ENCODE assay signal across 10 cellular contexts in the genomic region with DNA sequence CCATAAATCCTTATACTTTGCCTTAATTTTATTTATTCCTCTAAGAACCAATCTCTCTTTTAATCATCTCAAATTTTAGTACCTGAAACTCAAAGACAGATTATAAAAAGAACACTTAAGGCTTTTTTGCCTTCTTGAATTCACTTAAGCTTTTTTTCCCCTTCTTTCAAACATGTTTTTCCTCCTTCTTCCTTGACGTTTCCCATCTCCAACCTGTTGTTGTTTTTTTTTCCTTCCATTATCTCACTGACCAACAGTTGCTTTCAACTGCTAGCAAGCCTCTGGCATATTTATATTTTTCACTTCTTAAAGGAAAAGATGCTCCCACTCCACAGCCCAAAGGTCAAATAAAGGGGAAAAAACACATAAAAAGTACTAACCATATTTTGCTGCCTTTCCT. TPM values are rescaled to one million over a fixed set of nuclear protein-coding genes. Genes with fewer than 3 reads are reported as not detected.
A peak's percentile ranks its signal among the peaks of the same experiment; 100 is the strongest.
DNase-seq lines count a peak whose midpoint lies in the region; ATAC-seq and TF ChIP-seq lines count a peak whose summit lies in the region.
"Had no signal": no experiment of that assay in that cellular context is flagged by ENCODE, and none has a peak within 500 bp of the region (broad histone marks: within the 10 kb centered on the region; RNA-seq: fewer than 3 reads in every experiment).

No MANE protein-coding gene starts in this region.

- peak overlapping the region; percentile 60 for H3K27ac Mint-ChIP-seq in CD8-positive, alpha-beta T cell

- no peak overlapping the region for H3K27ac ChIP-seq in CD8-positive, alpha-beta T cell (ENCODE audit: low read depth, low read length)
- peak overlapping the region; percentile 82 for H3K27ac ChIP-seq in Panc1 (ENCODE audit: low read length)
- H3K27ac ChIP-seq in esophagus muscularis mucosa (replicated peaks in 1 of 4) = peak overlapping the region; percentile 83 to 93 (median 88)
- peak overlapping the region; percentile 85 to 93 (median 90) for H3K27ac ChIP-seq in sigmoid colon
- H3K27ac ChIP-seq: neutrophil had no signal

- peaks cover 15% of the 10 kb centered on the region for H3K4me1 ChIP-seq in CD8-positive, alpha-beta T cell (ENCODE audit: insufficient read depth, low read length)
- H3K4me1 ChIP-seq in Panc1 (ENCODE audit: control insufficient read depth, insufficient read depth, low read length) (peaks cover 26% of the 10 kb centered on the region), esophagus muscularis mucosa (peaks cover 35 to 83% (median 70%) of the 10 kb centered on the region in 4 donors), sigmoid colon (peaks cover 0 to 54% (median 40%) of the 10 kb centered on the region in 4 donors)

- TF ChIP-seq EP300 in esophagus muscularis mucosa (IDR thresholded peaks at IDR 0.05) = no peak
- no peak for TF ChIP-seq EP300 in sigmoid colon (IDR thresholded peaks at IDR 0.05)

- TF ChIP-seq POLR2A in esophagus muscularis mucosa (IDR thresholded peaks at IDR 0.05; ENCODE audit: low read depth) = no peak
- no peak for TF ChIP-seq POLR2A in sigmoid colon (IDR thresholded peaks at IDR 0.05)

- DNase-seq in CD8-positive, alpha-beta T cell = no peak
- DNase-seq in Panc1 (ENCODE audit: low read depth, low spot score) (no peak), esophagus muscularis mucosa (ENCODE audit: extremely low spot score) (no peak), sigmoid colon (no peak), SIG-M5 (lab: John Stamatoyannopoulos, UW) (no peak), NCI-H1694 (lab: John Stamatoyannopoulos, UW) (no peak), midbrain (lab: John Stamatoyannopoulos, UW) (no peak)
- DNase-seq in activated effector memory CD4-positive, alpha-beta T cell treated with anti-CD3 and anti-CD28 coated beads, Interleukin-2, amount 50 U/mL, for 16 hours = no peak
- DNase-seq: NCI-H1436 treated with DMSO at 0.1 percent for 48 hours had no signal

- no peak overlapping the region for H3K4me3 Mint-ChIP-seq in CD8-positive, alpha-beta T cell

- in situ Hi-C loops in Panc1 (cut with HindIII; ENCODE audit: low pct_unique_long_range_greater_than_20kb, low sequenced_read_pairs) = no loop called here

- H3K36me3 ChIP-seq in CD8-positive, alpha-beta T cell (ENCODE audit: insufficient read depth, low read length) = no peaks in the 10 kb centered on the region
- H3K36me3 ChIP-seq in Panc1 (ENCODE audit: control insufficient read depth, insufficient read depth, low read length) (no peaks in the 10 kb centered on the region), esophagus muscularis mucosa (no peaks in the 10 kb centered on the region), sigmoid colon (no peaks in the 10 kb centered on the region)
- H3K36me3 ChIP-seq: neutrophil had no signal

- no peaks in the 10 kb centered on the region for H3K27me3 Mint-ChIP-seq in CD8-positive, alpha-beta T cell (ENCODE audit: low read depth)

- H3K4me1 Mint-ChIP-seq in CD8-positive, alpha-beta T cell (ENCODE audit: low read depth) = peaks cover 43% of the 10 kb centered on the region

- no peak overlapping the region for H3K4me3 ChIP-seq in CD8-positive, alpha-beta T cell (ENCODE audit: low read depth, low read length)
- H3K4me3 ChIP-seq in Panc1 (ENCODE audit: low read depth in 2 of 2, low read length in 2 of 2) (no peak overlapping the region), esophagus muscularis mucosa (peak overlapping the region; percentile 41 to 53 (median 48)), sigmoid colon (peak overlapping the region; percentile 24 to 53 (median 48))

- no peaks in the 10 kb centered on the region for H3K9me3 ChIP-seq in CD8-positive, alpha-beta T cell (ENCODE audit: low read length)
- H3K9me3 ChIP-seq in Panc1 (ENCODE audit: control insufficient read depth, insufficient read depth, low read depth, low read length) = no peaks in the 10 kb centered on the region
- no peaks in the 10 kb centered on the region for H3K9me3 ChIP-seq in esophagus muscularis mucosa
- H3K9me3 ChIP-seq in sigmoid colon = no peaks in the 10 kb centered on the region
- H3K9me3 ChIP-seq: neutrophil had no signal

- no peak for ATAC-seq in CD8-positive, alpha-beta T cell
- ATAC-seq in Panc1 = no peak

- intact Hi-C loops in CD8-positive, alpha-beta T cell (cut with DNase I, micrococcal nuclease) = no loop called here
- intact Hi-C loops in Panc1 (cut with micrococcal nuclease; ENCODE audit: unreplicated experiment) (no loop called here), esophagus muscularis mucosa (cut with DNase I) (loop anchor here (5.0 kb wide), 1 partner anchor 47 kb away; no protein-coding TSS in a partner anchor), sigmoid colon (cut with DNase I) (loop anchor here (2.0 kb wide), 2 partner anchors 31 to 45 kb away; no protein-coding TSS in a partner anchor)

- H3K36me3 Mint-ChIP-seq in CD8-positive, alpha-beta T cell = peaks cover 16% of the 10 kb centered on the region

- POLR2A ChIA-PET in CD8-positive, alpha-beta T cell (lab: Charles Lee) = no interaction called here
- POLR2A ChIA-PET in Panc1 (lab: Charles Lee) = interaction anchor here (0.5 kb wide), 1 partner anchor 344 kb away, joined by 4 read pairs; no protein-coding TSS in a partner anchor

- CTCF ChIA-PET in CD8-positive, alpha-beta T cell (lab: Charles Lee) = interaction anchor here (1.2 to 1.3 kb wide), 2 partner anchors 19 to 75 kb away, joined by 3 to 5 read pairs; no protein-coding TSS in a partner anchor
- CTCF ChIA-PET in Panc1 (lab: Charles Lee) = interaction anchor here (1.1 kb wide), 1 partner anchor 60 kb away, joined by 3 read pairs; no protein-coding TSS in a partner anchor

- H3K9me3 Mint-ChIP-seq in CD8-positive, alpha-beta T cell = no peaks in the 10 kb centered on the region

- WGBS in esophagus muscularis mucosa = 19% methylated on average over 1 of the region's 1 CpG
- WGBS in sigmoid colon, 2 donors = 45 to 53% methylated on average over 1 of the region's 1 CpG

- BruUV-seq in Panc1 (replicated peaks; lab: Mats Ljungman, UMichigan) = no TSS peak

- no peaks in the 10 kb centered on the region for H3K27me3 ChIP-seq in CD8-positive, alpha-beta T cell (ENCODE audit: insufficient read depth, low read length)
- H3K27me3 ChIP-seq in Panc1 (ENCODE audit: control insufficient read depth, insufficient read depth, low read length) (no peaks in the 10 kb centered on the region), esophagus muscularis mucosa (no peaks in the 10 kb centered on the region), sigmoid colon (no peaks in the 10 kb centered on the region)
- H3K27me3 ChIP-seq: neutrophil had no signal

- no peak for TF ChIP-seq CTCF in CD8-positive, alpha-beta T cell (IDR thresholded peaks at IDR 0.05)
- TF ChIP-seq CTCF in Panc1 (IDR thresholded peaks at IDR 0.05) = no peak
- TF ChIP-seq CTCF in esophagus muscularis mucosa (IDR thresholded peaks at IDR 0.05) = no peak
- no peak for TF ChIP-seq CTCF in sigmoid colon (IDR thresholded peaks at IDR 0.05)

RNA-seq across cellular contexts. Expression of gene SPOP, which starts 32.2 kb away (rescaled TPM):
- total RNA-seq in CD8-positive, alpha-beta T cell = 10 to 100 TPM; 30.5 to 34.3 TPM
- total RNA-seq in Panc1 (2021; ENCODE audit: unreplicated experiment) (58.0 TPM), esophagus muscularis mucosa (100 to 1,000 TPM; 156 to 304 (median 185) TPM), sigmoid colon (100 to 1,000 TPM; 226 to 332 (median 280) TPM)
- polyA plus RNA-seq in Panc1 (2012; ENCODE audit: insufficient read length) = 46.6 TPM
- 10 to 100 TPM; 33.0 to 38.9 (median 35.6) TPM for polyA plus RNA-seq in sigmoid colon

Comparison
In these comparisons a context has a peak if more than half of its experiments do, and no peak if none do; other contexts are left out.
1. H3K4me3 ChIP-seq: peak in esophagus muscularis mucosa (4 of 4) and sigmoid colon (4 of 4); none in CD8-positive, alpha-beta T cell (single experiment) and Panc1 (0 of 2).
2. intact Hi-C loops: an anchor here in esophagus muscularis mucosa (5.0 kb wide) and sigmoid colon (2.0 kb wide); none called in CD8-positive, alpha-beta T cell and Panc1.